ENCODE assay signal across 11 cellular contexts in the genomic region with DNA sequence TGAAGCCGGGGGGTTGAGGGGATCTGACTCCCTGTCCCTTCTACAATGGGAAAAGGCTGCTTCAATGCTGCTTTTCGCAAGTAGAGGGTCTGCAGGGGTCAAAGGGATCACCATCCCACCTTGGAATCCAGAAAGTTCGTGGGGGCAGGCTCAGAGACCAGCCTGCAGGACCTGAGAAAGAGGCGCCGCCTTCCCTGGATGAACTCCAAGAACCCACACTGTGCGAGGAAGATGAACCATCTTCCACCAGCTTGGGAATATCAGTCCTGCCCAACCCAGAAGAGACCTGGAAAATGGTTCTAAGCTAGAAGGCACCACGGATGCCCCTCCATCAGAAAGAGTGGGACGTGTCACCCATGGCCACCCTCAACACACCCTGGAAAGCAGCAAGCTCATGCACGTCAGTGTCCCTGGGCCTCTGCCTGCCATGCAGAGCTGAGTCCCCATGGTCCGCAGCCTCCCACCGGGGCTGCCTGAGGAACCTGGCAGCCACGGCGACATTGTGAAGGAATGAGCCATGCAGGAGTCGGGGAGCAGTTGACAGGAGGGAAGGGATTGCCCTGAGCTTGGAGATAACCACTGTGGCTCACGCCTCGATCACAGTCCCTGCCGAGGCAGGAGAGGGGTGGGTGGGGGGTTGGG. TPM values are rescaled to one million over a fixed set of nuclear protein-coding genes. Genes with fewer than 3 reads are reported as not detected.
DNase-seq lines count a peak whose midpoint lies in the region; ATAC-seq, FAIRE-seq and TF ChIP-seq lines count a peak whose summit lies in the region.
"Had no signal": no experiment of that assay in that cellular context is flagged by ENCODE, and none has a peak within 500 bp of the region (broad histone marks: within the 10 kb centered on the region; RNA-seq: fewer than 3 reads in every experiment).

No MANE protein-coding gene starts in this region.

- in situ Hi-C loops in GM12878 (cut with MboI): no loop called here

- no peaks in the 10 kb centered on the region for H3K9me3 Mint-ChIP-seq in activated T-cell treated with anti-CD3 and anti-CD28 coated beads, Interleukin-2, amount 50 U/mL, for 24 hours
- H3K9me3 Mint-ChIP-seq in CD4-positive, alpha-beta T cell: no peaks in the 10 kb centered on the region

- CTCF ChIA-PET in GM12878 (lab: Yijun Ruan, JAX): interaction anchor here (0.8 to 2.0 kb wide), 9 partner anchors 9 to 235 kb away, joined by 3 to 8 read pairs (median 3); a partner anchor contains a TSS
- CTCF ChIA-PET in CD4-positive, alpha-beta T cell (lab: Charles Lee): interaction anchor here (1.2 kb wide), 1 partner anchor 31 kb away, joined by 3 read pairs; no protein-coding TSS in a partner anchor

- H3K4me1 ChIP-seq in GM12878 (ENCODE audit: control insufficient read depth, insufficient read depth, low read length): peaks cover 40% of the 10 kb centered on the region
- peaks cover 0 to 10% of the 10 kb centered on the region in 2 donors for H3K4me1 ChIP-seq in lung (ENCODE audit: control insufficient read depth in 2 of 2, insufficient read depth in 2 of 2, low read length in 2 of 2)
- peaks cover 5 to 23% (median 16%) of the 10 kb centered on the region in 4 donors for H3K4me1 ChIP-seq in tibial artery

- no peak for DNase-seq in activated T-cell treated with anti-CD3 and anti-CD28 coated beads, Interleukin-2, amount 50 U/mL, for 24 hours
- DNase-seq in activated T-cell treated with anti-CD3 and anti-CD28 coated beads for 4 hours (no peak), GM12878 (ENCODE audit: low read depth, low spot score) (no peak), lung (ENCODE audit: low spot score) (no peak), tibial artery (no peak), foreskin melanocyte (no peak), NAMALWA (ENCODE audit: low spot score) (no peak)
- no peak for DNase-seq in CD4-positive, alpha-beta T cell

- H3K36me3 ChIP-seq in GM12878 (ENCODE audit: control insufficient read depth in 2 of 2, insufficient read depth in 2 of 2, low read length in 1 of 2) (peaks cover 0 to 5% of the 10 kb centered on the region in 2 experiments; a peak in 2 of 4 replicates), lung (ENCODE audit: control insufficient read depth in 2 of 2, insufficient read depth in 2 of 2, low read length in 2 of 2) (peaks cover 0 to 10% of the 10 kb centered on the region in 2 donors), tibial artery (peaks cover 21 to 50% (median 46%) of the 10 kb centered on the region in 3 donors)
- H3K36me3 ChIP-seq: ovary, SJCRH30 had no signal

- POLR2A ChIA-PET in GM12878 (lab: Charles Lee): interaction anchor here (1.0 to 4.2 kb wide), 4 partner anchors 15 to 50 kb away, joined by 3 to 23 read pairs (median 6); a partner anchor contains a TSS
- POLR2A ChIA-PET in CD4-positive, alpha-beta T cell (lab: Charles Lee): interaction anchor here (2.3 kb wide), 1 partner anchor 14 kb away, joined by 8 read pairs; a partner anchor contains a TSS

- WGBS in GM12878 (ENCODE audit: insufficient coverage, insufficient replicate concordance, low lambda C conversion rate, missing lambda C conversion rate): 88% methylated on average over 17 of the region's 17 CpGs
- WGBS in lung, 2 donors: 47 to 67% methylated on average over 17 of the region's 17 CpGs

- H3K4me3 ChIP-seq in GM12878 (no peak overlapping the region), lung (no peak overlapping the region), tibial artery (no peak overlapping the region)
- H3K4me3 ChIP-seq: ovary, SJCRH30 had no signal

- no peak for FAIRE-seq in GM12878 (lab: Jason Lieb, UNC)

- peak overlapping the region; percentile 81 for H3K4me2 ChIP-seq in GM12878 (ENCODE audit: control insufficient read depth, insufficient read depth)

- peaks cover 4% of the 10 kb centered on the region for H3K36me3 Mint-ChIP-seq in activated T-cell treated with anti-CD3 and anti-CD28 coated beads, Interleukin-2, amount 50 U/mL, for 24 hours (ENCODE audit: low read depth)
- H3K36me3 Mint-ChIP-seq in CD4-positive, alpha-beta T cell (ENCODE audit: low read depth): peaks cover 4% of the 10 kb centered on the region

- no peaks in the 10 kb centered on the region for H3K27me3 ChIP-seq in GM12878 (replicated peaks in 1 of 2; ENCODE audit: control insufficient read depth in 2 of 2, insufficient read depth in 2 of 2, low read length in 1 of 2)
- H3K27me3 ChIP-seq in lung (ENCODE audit: control insufficient read depth, insufficient read depth): no peaks in the 10 kb centered on the region
- H3K27me3 ChIP-seq in tibial artery: no peaks in the 10 kb centered on the region
- no peaks in the 10 kb centered on the region for H3K27me3 ChIP-seq in CD4-positive, alpha-beta T cell (ENCODE audit: control insufficient read depth, insufficient read depth, low read length)
- H3K27me3 ChIP-seq: ovary, SJCRH30 had no signal

- H3K27ac ChIP-seq in GM12878 (ENCODE audit: control insufficient read depth, insufficient read depth) (peak overlapping the region; percentile 88), lung (ENCODE audit: low read depth in 1 of 2, low read length in 1 of 2) (peak overlapping the region; percentile 36 to 85), tibial artery (peak overlapping the region; percentile 62 to 82)
- H3K27ac ChIP-seq in CD4-positive, alpha-beta T cell (ENCODE audit: low read depth, low read length): no peak overlapping the region
- H3K27ac ChIP-seq: SJCRH30 had no signal

- SMC1A ChIA-PET in GM12878 (lab: Charles Lee; ENCODE audit: uncharacterized antibody, unreplicated experiment): interaction anchor here (1.1 to 2.0 kb wide), 3 partner anchors 14 to 22 kb away, joined by 3 to 7 read pairs (median 4); a partner anchor contains a TSS

- RAD21 ChIA-PET in GM12878 (lab: Charles Lee; ENCODE audit: unreplicated experiment): interaction anchor here (0.6 to 1.3 kb wide), 4 partner anchors 9 to 50 kb away, joined by 3 to 4 read pairs (median 4); a partner anchor contains a TSS

- intact Hi-C loops in GM12878 (cut with micrococcal nuclease; ENCODE audit: unreplicated experiment) (no loop called here), tibial artery (cut with DNase I; ENCODE audit: low total_unique reads) (no loop called here)
- intact Hi-C loops in CD4-positive, alpha-beta T cell (cut with DNase I, micrococcal nuclease): no loop called here

- H3K27ac Mint-ChIP-seq in activated T-cell treated with anti-CD3 and anti-CD28 coated beads, Interleukin-2, amount 50 U/mL, for 24 hours: peak overlapping the region; percentile 83
- H3K27ac Mint-ChIP-seq in CD4-positive, alpha-beta T cell: no peak overlapping the region

- no peak for TF ChIP-seq RAD21 in GM12878 (IDR thresholded peaks at IDR 0.05; ENCODE audit: insufficient read depth, low read depth, low read length)

- no peak for TF ChIP-seq EP300 in GM12878 (IDR thresholded peaks at IDR 0.05; ENCODE audit: borderline replicate concordance in 1 of 2, control insufficient read depth in 1 of 2, low read depth in 2 of 2, low read length in 2 of 2)

- H2AFZ ChIP-seq in GM12878 (ENCODE audit: control insufficient read depth, low read depth, low read length): peak overlapping the region; percentile 16; the same call in 1 of the 2 replicates

- no peak for ATAC-seq in GM12878
- no peak for ATAC-seq in lung (ENCODE audit: insufficient read depth, low FRiP score)
- no peak for ATAC-seq in CD4-positive, alpha-beta T cell (ENCODE audit: poor library complexity)

- H3K9me3 ChIP-seq in GM12878 (replicated peaks; ENCODE audit: control insufficient read depth, insufficient read depth, low read length) (no peaks in the 10 kb centered on the region), lung (ENCODE audit: control insufficient read depth in 2 of 2, insufficient read depth in 1 of 2, low read length in 1 of 2) (no peaks in the 10 kb centered on the region), tibial artery (no peaks in the 10 kb centered on the region)
- H3K9me3 ChIP-seq in CD4-positive, alpha-beta T cell (ENCODE audit: control insufficient read depth, low read length): no peaks in the 10 kb centered on the region
- H3K9me3 ChIP-seq: ovary, SJCRH30 had no signal

- no peak overlapping the region for H3K4me3 Mint-ChIP-seq in activated T-cell treated with anti-CD3 and anti-CD28 coated beads, Interleukin-2, amount 50 U/mL, for 24 hours
- no peak overlapping the region for H3K4me3 Mint-ChIP-seq in CD4-positive, alpha-beta T cell

- H3K79me2 ChIP-seq in GM12878 (ENCODE audit: control insufficient read depth, insufficient read depth, low read length): no peaks in the 10 kb centered on the region

- H3K27me3 Mint-ChIP-seq in activated T-cell treated with anti-CD3 and anti-CD28 coated beads, Interleukin-2, amount 50 U/mL, for 24 hours: peaks cover 6% of the 10 kb centered on the region
- H3K27me3 Mint-ChIP-seq in CD4-positive, alpha-beta T cell: peaks cover 5% of the 10 kb centered on the region

- H3K9ac ChIP-seq in GM12878 (ENCODE audit: control insufficient read depth, insufficient read depth, low read length): peak overlapping the region; percentile 39; the same call in 1 of the 2 replicates

- no peak for TF ChIP-seq POLR2A in GM12878 (IDR thresholded peaks at IDR 0.05; ENCODE audit: low read depth, low read length)

- no peaks in the 10 kb centered on the region for H4K20me1 ChIP-seq in GM12878 (ENCODE audit: control insufficient read depth, insufficient read depth)

- BruUV-seq in GM12878 (replicated peaks; lab: Mats Ljungman, UMichigan): no TSS peak

- peaks cover 17% of the 10 kb centered on the region for H3K4me1 Mint-ChIP-seq in activated T-cell treated with anti-CD3 and anti-CD28 coated beads, Interleukin-2, amount 50 U/mL, for 24 hours (ENCODE audit: low read depth)
- peaks cover 13% of the 10 kb centered on the region for H3K4me1 Mint-ChIP-seq in CD4-positive, alpha-beta T cell (ENCODE audit: low read depth)

- TF ChIP-seq CTCF in GM12878 (IDR thresholded peaks at IDR 0.05 in 2 of 3, conservative IDR thresholded peaks at IDR 0.05 in 1 of 3; ENCODE audit: control insufficient read depth in 2 of 3, extremely low read depth in 1 of 3, insufficient read depth in 1 of 3, low read depth in 3 of 3, low read length in 3 of 3): no peak
- no peak for TF ChIP-seq CTCF in lung (IDR thresholded peaks at IDR 0.05; ENCODE audit: control extremely low read depth, extremely low read depth)
- no peak for TF ChIP-seq CTCF in tibial artery (IDR thresholded peaks at IDR 0.05)
- no peak for TF ChIP-seq CTCF in CD4-positive, alpha-beta T cell (IDR thresholded peaks at IDR 0.05)

RNA-seq across cellular contexts. Expression of a gene that starts 14.6 kb away (rescaled TPM):
- 5.8 and 5.9 TPM in 2 replicates for total RNA-seq in GM12878 (2013; cell fraction: nucleolus; rRNA removed)
- total RNA-seq in GM12878 (2014; rRNA removed): 7.0 and 7.8 TPM in 2 replicates
- total RNA-seq in GM12878 (2014; rRNA removed; fragmentation: Illumina TruSeq; extraction: Trizol): 6.6 and 6.8 TPM in 2 replicates
- total RNA-seq in GM12878 (2021): 15.7 and 18.5 TPM in 2 replicates
- polyA plus RNA-seq in GM12878 (2011; ENCODE audit: low read depth): 2.5 TPM
- 5.7 and 13.0 TPM in 2 replicates for polyA plus RNA-seq in GM12878 (2011; rRNA removed)
- 11.1 and 12.6 TPM in 2 replicates for polyA plus RNA-seq in GM12878 (2011; cell fraction: cytosol; rRNA removed)
- polyA plus RNA-seq in GM12878 (2011; cell fraction: nucleus; rRNA removed): 5.6 and 7.1 TPM in 2 replicates
- polyA plus RNA-seq in GM12878 (2012): 4.2 and 4.4 TPM in 2 replicates
- 4.8 and 5.1 TPM in 2 replicates for polyA plus RNA-seq in GM12878 (2014; fragmentation: Illumina TruSeq; extraction: Trizol)
- 1 to 10 TPM; 1.1 to 4.1 TPM for polyA plus RNA-seq in GM12878 (2014; fragmentation: Nextera tagmentation; extraction: Ambion mirVana)
- polyA plus RNA-seq in GM12878 (2014; rRNA removed): 9.1 and 13.6 TPM in 2 replicates
- 1 to 10 TPM; 3.9 to 5.6 TPM for polyA plus RNA-seq in GM12878 (2016; fragmentation: Nextera tagmentation; extraction: Ambion mirVana)
- polyA minus RNA-seq in GM12878 (2011; rRNA and poly(A)+ RNA removed): 38.1 and 52.4 TPM in 2 replicates
- 6.3 and 7.7 TPM in 2 replicates for polyA minus RNA-seq in GM12878 (2011; cell fraction: cytosol; rRNA and poly(A)+ RNA removed)
- polyA minus RNA-seq in GM12878 (2011; cell fraction: nucleus; rRNA and poly(A)+ RNA removed): 2.5 and 3.3 TPM in 2 replicates
- total RNA-seq in lung: 10 to 100 TPM; 28.0 to 73.2 TPM
- 10 to 100 TPM; 16.0 to 18.6 TPM for polyA plus RNA-seq in lung
- total RNA-seq in CD4-positive, alpha-beta T cell: 1 to 10 TPM; 1.2 to 2.2 TPM

RNA-seq across cellular contexts. Expression of a gene that starts 21.2 kb away (rescaled TPM):
- 48.5 and 52.3 TPM in 2 replicates for total RNA-seq in GM12878 (2013; cell fraction: nucleolus; rRNA removed)
- total RNA-seq in GM12878 (2014; rRNA removed) (109 and 113 TPM in 2 replicates), GM12878 (2014; rRNA removed; fragmentation: Illumina TruSeq; extraction: Trizol) (46.8 and 54.5 TPM in 2 replicates), GM12878 (2021) (67.5 and 75.2 TPM in 2 replicates), lung (100 to 1,000 TPM; 101 to 125 TPM)
- polyA plus RNA-seq in GM12878 (2011; ENCODE audit: low read depth): 68.0 TPM
- polyA plus RNA-seq in GM12878 (2011; rRNA removed) (48.2 and 86.1 TPM in 2 replicates), GM12878 (2014; fragmentation: Illumina TruSeq; extraction: Trizol) (36.3 and 90.5 TPM in 2 replicates), GM12878 (2014; fragmentation: Nextera tagmentation; extraction: Ambion mirVana) (10 to 100 TPM; 27.8 to 39.4 TPM), GM12878 (2014; rRNA removed) (118 and 120 TPM in 2 replicates), GM12878 (2016; fragmentation: Nextera tagmentation; extraction: Ambion mirVana) (100 to 1,000 TPM; 133 to 144 TPM), lung (100 to 1,000 TPM; 129 to 166 TPM)
- polyA plus RNA-seq in GM12878 (2011; cell fraction: cytosol; rRNA removed): 255 and 312 TPM in 2 replicates
- polyA plus RNA-seq in GM12878 (2011; cell fraction: nucleus; rRNA removed): 112 and 121 TPM in 2 replicates
- 61.9 and 69.9 TPM in 2 replicates for polyA plus RNA-seq in GM12878 (2012)
- 66.4 and 93.5 TPM in 2 replicates for polyA minus RNA-seq in GM12878 (2011; rRNA and poly(A)+ RNA removed)
- 20.4 and 29.1 TPM in 2 replicates for polyA minus RNA-seq in GM12878 (2011; cell fraction: cytosol; rRNA and poly(A)+ RNA removed)
- 10.4 and 15.1 TPM in 2 replicates for polyA minus RNA-seq in GM12878 (2011; cell fraction: nucleus; rRNA and poly(A)+ RNA removed)
- 10 to 100 TPM in 1 of 2 experiments, 1 to 10 TPM in 1; 8.8 to 10.4 TPM for total RNA-seq in CD4-positive, alpha-beta T cell

RNA-seq across cellular contexts. Expression of a gene that starts 21.4 kb away (rescaled TPM):
- 22.3 and 22.4 TPM in 2 replicates for total RNA-seq in GM12878 (2013; cell fraction: nucleolus; rRNA removed)
- total RNA-seq in GM12878 (2014; rRNA removed): 6.9 and 7.5 TPM in 2 replicates
- total RNA-seq in GM12878 (2014; rRNA removed; fragmentation: Illumina TruSeq; extraction: Trizol): 8.0 and 9.3 TPM in 2 replicates
- total RNA-seq in GM12878 (2021): 9.1 and 10.4 TPM in 2 replicates
- 19.2 TPM for polyA plus RNA-seq in GM12878 (2011; ENCODE audit: low read depth)
- 6.6 and 12.9 TPM in 2 replicates for polyA plus RNA-seq in GM12878 (2011; rRNA removed)
- 12.2 and 12.3 TPM in 2 replicates for polyA plus RNA-seq in GM12878 (2011; cell fraction: cytosol; rRNA removed)
- polyA plus RNA-seq in GM12878 (2011; cell fraction: nucleus; rRNA removed): 33.7 and 41.1 TPM in 2 replicates
- polyA plus RNA-seq in GM12878 (2012): 27.5 and 36.1 TPM in 2 replicates
- 6.6 and 12.2 TPM in 2 replicates for polyA plus RNA-seq in GM12878 (2014; fragmentation: Illumina TruSeq; extraction: Trizol)
- 1 to 10 TPM in 1 of 2 experiments, under 1 TPM in 1; 0.61 to 3.9 TPM for polyA plus RNA-seq in GM12878 (2014; fragmentation: Nextera tagmentation; extraction: Ambion mirVana)
- polyA plus RNA-seq in GM12878 (2014; rRNA removed): 14.7 and 17.9 TPM in 2 replicates
- polyA plus RNA-seq in GM12878 (2016; fragmentation: Nextera tagmentation; extraction: Ambion mirVana): 10 to 100 TPM in 1 of 2 experiments, 1 to 10 TPM in 1; 9.8 to 13.0 TPM
- 4.5 and 11.5 TPM in 2 replicates for polyA minus RNA-seq in GM12878 (2011; rRNA and poly(A)+ RNA removed)
- polyA minus RNA-seq in GM12878 (2011; cell fraction: cytosol; rRNA and poly(A)+ RNA removed): 2.8 TPM in 1 of 2 replicates, not detected in the other
- 6.3 and 7.8 TPM in 2 replicates for polyA minus RNA-seq in GM12878 (2011; cell fraction: nucleus; rRNA and poly(A)+ RNA removed)
- 10 to 100 TPM; 25.8 to 26.5 TPM for total RNA-seq in lung
- 10 to 100 TPM; 40.9 to 55.2 TPM for polyA plus RNA-seq in lung
- 10 to 100 TPM; 35.5 to 42.4 TPM for total RNA-seq in CD4-positive, alpha-beta T cell
- total RNA-seq: SJCRH30 had no signal

RNA-seq across cellular contexts. Expression of a gene that starts 28.9 kb away (rescaled TPM):
- not detected in 2 replicates for total RNA-seq in GM12878 (2013; cell fraction: nucleolus; rRNA removed)
- total RNA-seq in GM12878 (2014; rRNA removed): not detected in 2 replicates
- not detected in 2 replicates for total RNA-seq in GM12878 (2014; rRNA removed; fragmentation: Illumina TruSeq; extraction: Trizol)
- not detected in 2 replicates for total RNA-seq in GM12878 (2021)
- polyA plus RNA-seq in GM12878 (2011; ENCODE audit: low read depth): not detected
- polyA plus RNA-seq in GM12878 (2011; rRNA removed): not detected in 2 replicates
- not detected in 2 replicates for polyA plus RNA-seq in GM12878 (2011; cell fraction: cytosol; rRNA removed)
- polyA plus RNA-seq in GM12878 (2011; cell fraction: nucleus; rRNA removed): not detected in 2 replicates
- not detected in 2 replicates for polyA plus RNA-seq in GM12878 (2012)
- not detected in 2 replicates for polyA plus RNA-seq in GM12878 (2014; fragmentation: Illumina TruSeq; extraction: Trizol)
- polyA plus RNA-seq in GM12878 (2014; fragmentation: Nextera tagmentation; extraction: Ambion mirVana): not detected
- not detected in 2 replicates for polyA plus RNA-seq in GM12878 (2014; rRNA removed)
- not detected for polyA plus RNA-seq in GM12878 (2016; fragmentation: Nextera tagmentation; extraction: Ambion mirVana)
- not detected in 2 replicates for polyA minus RNA-seq in GM12878 (2011; rRNA and poly(A)+ RNA removed)
- polyA minus RNA-seq in GM12878 (2011; cell fraction: cytosol; rRNA and poly(A)+ RNA removed): not detected in 2 replicates
- not detected in 2 replicates for polyA minus RNA-seq in GM12878 (2011; cell fraction: nucleus; rRNA and poly(A)+ RNA removed)
- total RNA-seq in lung: not detected
- not detected for polyA plus RNA-seq in lung
- not detected for total RNA-seq in CD4-positive, alpha-beta T cell
- total RNA-seq: ovary, SJCRH30 had no signal
- polyA plus RNA-seq: BJ, ovary had no signal

RNA-seq across cellular contexts. Expression of a gene that starts 30.4 kb away (rescaled TPM):
- total RNA-seq in GM12878 (2013; cell fraction: nucleolus; rRNA removed): 2.3 and 4.2 TPM in 2 replicates
- total RNA-seq in GM12878 (2014; rRNA removed): 0.76 and 0.85 TPM in 2 replicates
- total RNA-seq in GM12878 (2014; rRNA removed; fragmentation: Illumina TruSeq; extraction: Trizol): 0.23 and 0.31 TPM in 2 replicates
- total RNA-seq in GM12878 (2021): 1.7 and 2.5 TPM in 2 replicates
- 1.2 TPM for polyA plus RNA-seq in GM12878 (2011; ENCODE audit: low read depth)
- 0.22 and 0.27 TPM in 2 replicates for polyA plus RNA-seq in GM12878 (2011; rRNA removed)
- polyA plus RNA-seq in GM12878 (2011; cell fraction: cytosol; rRNA removed): 0.46 and 0.69 TPM in 2 replicates
- polyA plus RNA-seq in GM12878 (2011; cell fraction: nucleus; rRNA removed): 7.7 and 8.9 TPM in 2 replicates
- 3.9 and 5.1 TPM in 2 replicates for polyA plus RNA-seq in GM12878 (2012)
- polyA plus RNA-seq in GM12878 (2014; fragmentation: Illumina TruSeq; extraction: Trizol): 0.43 and 0.56 TPM in 2 replicates
- under 1 TPM; 0.09 to 0.21 TPM for polyA plus RNA-seq in GM12878 (2014; fragmentation: Nextera tagmentation; extraction: Ambion mirVana)
- polyA plus RNA-seq in GM12878 (2014; rRNA removed): 1.8 and 2.8 TPM in 2 replicates
- 1 to 10 TPM; 1.5 to 2.1 TPM for polyA plus RNA-seq in GM12878 (2016; fragmentation: Nextera tagmentation; extraction: Ambion mirVana)
- 0.51 TPM in 1 of 2 replicates, not detected in the other for polyA minus RNA-seq in GM12878 (2011; rRNA and poly(A)+ RNA removed)
- polyA minus RNA-seq in GM12878 (2011; cell fraction: cytosol; rRNA and poly(A)+ RNA removed): 1.1 and 2.7 TPM in 2 replicates
- polyA minus RNA-seq in GM12878 (2011; cell fraction: nucleus; rRNA and poly(A)+ RNA removed): 0.85 and 2.9 TPM in 2 replicates
- 10 to 100 TPM in 1 of 2 donors, 1 to 10 TPM in 1; 9.1 to 33.2 TPM for total RNA-seq in lung
- polyA plus RNA-seq in lung: 10 to 100 TPM; 15.3 to 35.1 TPM
- total RNA-seq in CD4-positive, alpha-beta T cell: 1 to 10 TPM; 8.2 TPM

Comparison
In these comparisons a context has a peak if more than half of its experiments do, and no peak if none do; other contexts are left out.
1. RNA of a gene that starts 21.2 kb away (total RNA-seq): 101 to 125 TPM in lung and 46.8 to 113 TPM in GM12878; 8.8 to 10.4 TPM in CD4-positive, alpha-beta T cell; every median in the first group is over 4 times any median in the second.